In genomic region chr9:10080012-10080411, GRCh38 we compare ENCODE assay signal across 23 cellular contexts.
DNase-seq lines count a peak whose midpoint lies in the region; ATAC-seq, FAIRE-seq and TF ChIP-seq lines count a peak whose summit lies in the region.
"Had no signal": no experiment of that assay in that cellular context is flagged by ENCODE, and none has a peak within 500 bp of the region (broad histone marks: within the 10 kb centered on the region; RNA-seq: fewer than 3 reads in every experiment).

No MANE protein-coding gene starts in this region.

- H3K4me2 ChIP-seq in H9 (ENCODE audit: insufficient read depth, insufficient read length, low read length) (no peak overlapping the region), H1 (ENCODE audit: insufficient read depth in 1 of 2, low read depth in 2 of 2, low read length in 2 of 2) (peak overlapping the region; percentile 6 to 25; a peak in 2 of 4 replicates)
- H3K4me2 ChIP-seq: BLaER1 had no signal

- intact Hi-C loops in prostate gland (cut with DNase I) = no loop called here

- no peaks in the 10 kb centered on the region for H3K9me3 ChIP-seq in H9 (ENCODE audit: control insufficient read depth, low read depth, low read length)
- no peaks in the 10 kb centered on the region for H3K9me3 ChIP-seq in H1 (ENCODE audit: insufficient read depth in 2 of 2, low read depth in 1 of 2, low read length in 1 of 2)
- H3K9me3 ChIP-seq in neuron (ENCODE audit: low read length) = no peaks in the 10 kb centered on the region
- H3K9me3 ChIP-seq in prostate gland = no peaks in the 10 kb centered on the region
- H3K9me3 ChIP-seq: BLaER1, Caco-2 had no signal

- no peak overlapping the region for H3K23ac ChIP-seq in H9 (ENCODE audit: insufficient read length, low read depth, low read length)
- no peak overlapping the region for H3K23ac ChIP-seq in H1 (ENCODE audit: insufficient read length)

- no peak for TF ChIP-seq POLR2A in H1 (IDR thresholded peaks at IDR 0.05; ENCODE audit: control extremely low read depth in 1 of 2, low read depth in 2 of 2, low read length in 2 of 2)
- no peak for TF ChIP-seq POLR2A in prostate gland (IDR thresholded peaks at IDR 0.05)

- H2BK120ac ChIP-seq in H9 (ENCODE audit: low read depth, low read length, poor library complexity, severe bottlenecking) (no peak overlapping the region), H1 (replicated peaks; ENCODE audit: low read depth, low read length) (no peak overlapping the region)

- H4K91ac ChIP-seq in H9 (ENCODE audit: insufficient read length, low read depth, low read length) (no peak overlapping the region), H1 (replicated peaks; ENCODE audit: insufficient read length, low read length) (no peak overlapping the region)

- no peak overlapping the region for H3K4me3 Mint-ChIP-seq in H9
- H3K4me3 Mint-ChIP-seq: B cell; CD4-positive, CD25-positive, alpha-beta regulatory T cell; CD8-positive, alpha-beta T cell had no signal

- H3T11ph ChIP-seq in H9 (ENCODE audit: low read length) = no peak overlapping the region

- FAIRE-seq in H1 (lab: Jason Lieb, UNC) = no peak
- FAIRE-seq: A204.1, GM12878, H54 had no signal

- H2AK5ac ChIP-seq in H9 (ENCODE audit: insufficient read length, low read length) = no peak overlapping the region
- H2AK5ac ChIP-seq in H1 (ENCODE audit: low read depth, low read length) = no peak overlapping the region

- no peak for TF ChIP-seq RAD21 in H1 (IDR thresholded peaks at IDR 0.05 in 1 of 2, conservative IDR thresholded peaks at IDR 0.05 in 1 of 2; ENCODE audit: low read depth in 2 of 2, low read length in 2 of 2)

- H2BK15ac ChIP-seq in H9 (ENCODE audit: low read depth, low read length) = no peak overlapping the region
- no peak overlapping the region for H2BK15ac ChIP-seq in H1 (ENCODE audit: low read length)

- H3K9ac ChIP-seq in H9 (ENCODE audit: extremely low read depth, insufficient read length, low read length) = no peak overlapping the region
- no peak overlapping the region for H3K9ac ChIP-seq in H1 (replicated peaks in 1 of 4; ENCODE audit: extremely low read depth in 1 of 4, low read depth in 3 of 4, low read length in 3 of 4)
- H3K9ac ChIP-seq: BLaER1, GM23248 had no signal

- POLR2A ChIA-PET in H1 (lab: Charles Lee; ENCODE audit: partially characterized antibody) = no interaction called here

- H3K4me1 ChIP-seq in H9 (ENCODE audit: insufficient read depth, low read length) = 0 out of 2 replicates have a peak, but pooled peaks cover 2% of the 10 kb centered on the region
- H3K4me1 ChIP-seq in H1 (replicated peaks in 1 of 4; ENCODE audit: control insufficient read depth in 3 of 4, insufficient read depth in 4 of 4, low read length in 3 of 4) = peaks cover 0 to 4% (median 1%) of the 10 kb centered on the region in 4 experiments; a peak in 2 of 7 replicates
- H3K4me1 ChIP-seq in neuron (ENCODE audit: insufficient read depth, low read length) = no peaks in the 10 kb centered on the region
- H3K4me1 ChIP-seq in prostate gland (replicated peaks) = no peaks in the 10 kb centered on the region
- H3K4me1 ChIP-seq: BLaER1, Caco-2 had no signal

- no peaks in the 10 kb centered on the region for H3K79me1 ChIP-seq in H9 (ENCODE audit: insufficient read depth, low read depth, low read length, poor library complexity, severe bottlenecking)
- H3K79me1 ChIP-seq in H1 (ENCODE audit: low read depth, low read length) = no peaks in the 10 kb centered on the region

- H3K9me3 Mint-ChIP-seq in H9 = no peaks in the 10 kb centered on the region

- H3K14ac ChIP-seq in H9 (ENCODE audit: insufficient read depth, low read length) = no peak overlapping the region
- H3K14ac ChIP-seq in H1 (ENCODE audit: insufficient read length) = no peak overlapping the region

- H3K79me2 ChIP-seq in H9 (ENCODE audit: insufficient read depth, low read length) (no peaks in the 10 kb centered on the region), H1 (ENCODE audit: control insufficient read depth in 1 of 2, insufficient read depth in 2 of 2, low read length in 2 of 2) (no peaks in the 10 kb centered on the region)

- H3K4me3 ChIP-seq in H1 (ENCODE audit: extremely low read depth in 1 of 4, insufficient read depth in 2 of 4, low read depth in 3 of 4, low read length in 4 of 4) (no peak overlapping the region), neuron (ENCODE audit: low read length) (no peak overlapping the region), prostate gland (no peak overlapping the region)
- H3K4me3 ChIP-seq: BLaER1, GM12878, GM23248 had no signal

- H4K20me1 ChIP-seq in H9 (ENCODE audit: control insufficient read depth, insufficient read depth, insufficient read length) = no peaks in the 10 kb centered on the region
- H4K20me1 ChIP-seq in H1 (replicated peaks in 1 of 2; ENCODE audit: control insufficient read depth in 1 of 2, insufficient read depth in 2 of 2, low read length in 2 of 2) = no peaks in the 10 kb centered on the region
- H4K20me1 ChIP-seq: BLaER1 had no signal

- no peak for TF ChIP-seq EP300 in H1 (IDR thresholded peaks at IDR 0.05; ENCODE audit: borderline replicate concordance in 1 of 2, low read depth in 2 of 2, low read length in 2 of 2)

- no peak overlapping the region for H3K4ac ChIP-seq in H9 (ENCODE audit: low read depth, low read length)
- H3K4ac ChIP-seq in H1 (replicated peaks; ENCODE audit: insufficient read length, low read depth, low read length) = no peak overlapping the region

- H3K27me3 Mint-ChIP-seq in H9 (ENCODE audit: low read depth) = no peaks in the 10 kb centered on the region; the same call in 1 of the 2 replicates
- H3K27me3 Mint-ChIP-seq: B cell; CD4-positive, CD25-positive, alpha-beta regulatory T cell had no signal

- H2BK5ac ChIP-seq in H9 (ENCODE audit: insufficient read length, low read length) (no peak overlapping the region), H1 (ENCODE audit: low read depth, low read length) (no peak overlapping the region)

- H3K4me1 Mint-ChIP-seq in H9 = peaks cover 14 to 17% of the 10 kb centered on the region in 2 experiments
- H3K4me1 Mint-ChIP-seq: B cell; CD4-positive, CD25-positive, alpha-beta regulatory T cell had no signal

- no peaks in the 10 kb centered on the region for H3K23me2 ChIP-seq in H9 (ENCODE audit: insufficient read length, low read depth, low read length, poor library complexity, severe bottlenecking)
- H3K23me2 ChIP-seq in H1 (ENCODE audit: low read depth, low read length) = no peaks in the 10 kb centered on the region

- no peaks in the 10 kb centered on the region for H3K36me3 Mint-ChIP-seq in H9 (ENCODE audit: insufficient read depth in 1 of 3, low read depth in 3 of 3)
- H3K36me3 Mint-ChIP-seq: CD4-positive, CD25-positive, alpha-beta regulatory T cell; CD8-positive, alpha-beta T cell had no signal

- no peaks in the 10 kb centered on the region for H3K27me3 ChIP-seq in H9 (ENCODE audit: insufficient read depth, low read length)
- H3K27me3 ChIP-seq in H1 (replicated peaks in 1 of 4; ENCODE audit: control insufficient read depth in 3 of 4, extremely low read depth in 1 of 4, insufficient read depth in 3 of 4, low read length in 3 of 4) = no peaks in the 10 kb centered on the region
- H3K27me3 ChIP-seq in neuron (ENCODE audit: insufficient read depth, low read length) = no peaks in the 10 kb centered on the region
- no peaks in the 10 kb centered on the region for H3K27me3 ChIP-seq in prostate gland (replicated peaks; ENCODE audit: insufficient read depth)
- H3K27me3 ChIP-seq: BLaER1 had no signal

- TF ChIP-seq CTCF in H9 (conservative IDR thresholded peaks at IDR 0.05) (no peak), H1 (IDR thresholded peaks at IDR 0.05; ENCODE audit: control extremely low read depth in 1 of 3, insufficient read depth in 1 of 3, low read depth in 1 of 3, low read length in 3 of 3) (no peak), prostate gland (IDR thresholded peaks at IDR 0.05) (no peak)

- no peak for DNase-seq in H9
- DNase-seq in H1 (ENCODE audit: low read depth in 1 of 2, low spot score in 2 of 2) = no peak
- no peak for DNase-seq in prostate gland (ENCODE audit: low spot score)
- DNase-seq in NCI-H1930 (lab: John Stamatoyannopoulos, UW) = no peak
- no peak for DNase-seq in midbrain (lab: John Stamatoyannopoulos, UW)
- DNase-seq: Caco-2; CD4-positive, CD25-positive, alpha-beta regulatory T cell; CD8-positive, alpha-beta T cell; DMS153; DND-41; GDM1; GM23248; HCEC 1CT had no signal

- ATAC-seq in GM18873 (IDR thresholded peaks at IDR 0.05; ENCODE audit: low FRiP score, unreplicated experiment) = peak; percentile 9
- ATAC-seq in GM19467 (IDR thresholded peaks at IDR 0.05; ENCODE audit: unreplicated experiment) = no peak
- ATAC-seq: CD8-positive, alpha-beta T cell; GM12878 had no signal

- no peak overlapping the region for H2BK20ac ChIP-seq in H9 (ENCODE audit: low read depth, low read length, poor library complexity, severe bottlenecking)
- H2BK20ac ChIP-seq in H1 (ENCODE audit: low read length) = no peak overlapping the region

- no peak overlapping the region for H3K18ac ChIP-seq in H9 (ENCODE audit: insufficient read length, low read depth, low read length)
- H3K18ac ChIP-seq in H1 (ENCODE audit: extremely low read depth, low read length) = no peak overlapping the region

- H2BK12ac ChIP-seq in H9 (ENCODE audit: insufficient read length, low read depth, low read length) (no peak overlapping the region), H1 (ENCODE audit: low read depth, low read length) (no peak overlapping the region)

- H2AFZ ChIP-seq in H9 (ENCODE audit: low read length) (no peak overlapping the region), H1 (ENCODE audit: low read length) (no peak overlapping the region), neuron (ENCODE audit: low read depth, low read length) (peak overlapping the region; percentile 28)
- H2AFZ ChIP-seq: GM23248 had no signal

- H4K5ac ChIP-seq in H9 (ENCODE audit: insufficient read length, low read depth, low read length) (no peak overlapping the region), H1 (ENCODE audit: insufficient read length, low read depth, low read length) (no peak overlapping the region)

- H3K27ac ChIP-seq in H9 (ENCODE audit: insufficient read length, low read depth, low read length) (peak overlapping the region; percentile 43), H1 (ENCODE audit: low read depth, low read length) (no peak overlapping the region), prostate gland (no peak overlapping the region)
- H3K27ac ChIP-seq: 22Rv1, BLaER1, C4-2B, GM23248 had no signal

- H3K36me3 ChIP-seq in H1 (ENCODE audit: control insufficient read depth in 2 of 4, insufficient read depth in 4 of 4, low read length in 3 of 4) (no peaks in the 10 kb centered on the region), neuron (ENCODE audit: insufficient read depth, low read length) (no peaks in the 10 kb centered on the region), prostate gland (no peaks in the 10 kb centered on the region)
- H3K36me3 ChIP-seq: BLaER1 had no signal

- H3K56ac ChIP-seq in H9 (ENCODE audit: insufficient read length, low read depth, low read length) = no peak overlapping the region
- H3K56ac ChIP-seq in H1 (replicated peaks; ENCODE audit: insufficient read length, low read depth, low read length) = no peak overlapping the region

- H3K27ac Mint-ChIP-seq in H9 = no peak overlapping the region
- H3K27ac Mint-ChIP-seq: B cell; CD4-positive, CD25-positive, alpha-beta regulatory T cell; CD8-positive, alpha-beta T cell had no signal

- H4K8ac ChIP-seq in H9 (replicated peaks; ENCODE audit: insufficient read length, low read depth, low read length) = no peak overlapping the region
- H4K8ac ChIP-seq in H1 (ENCODE audit: extremely low read depth, insufficient read depth, low read length) = no peak overlapping the region

- CTCF ChIA-PET in H1 (lab: Charles Lee; ENCODE audit: partially characterized antibody) = interaction anchor here (1.3 kb wide), 1 partner anchor 189 kb away, joined by 3 read pairs; no protein-coding TSS in a partner anchor
